Comparison of ENCODE assay signal across 21 cellular contexts in genomic region chr3:140370686-140371085, GRCh38.
DNase-seq lines count a peak whose midpoint lies in the region; ATAC-seq and TF ChIP-seq lines count a peak whose summit lies in the region.
"Had no signal": no experiment of that assay in that cellular context is flagged by ENCODE, and none has a peak within 500 bp of the region (broad histone marks: within the 10 kb centered on the region; RNA-seq: fewer than 3 reads in every experiment).

No MANE protein-coding gene starts in this region.

- TF ChIP-seq CTCF in RWPE2 (IDR thresholded peaks at IDR 0.05; ENCODE audit: poor library complexity, severe bottlenecking), result no peak

- no peak overlapping the region for H3K27ac ChIP-seq in RWPE2 (ENCODE audit: poor library complexity, severe bottlenecking)
- H3K27ac ChIP-seq: A549, HL-60, SJSA1 had no signal

- ATAC-seq in RWPE2 (ENCODE audit: low read depth), result peak; percentile 63; the same call in 1 of the 3 replicates
- peak; percentile 68 for ATAC-seq in left colon
- ATAC-seq in GM19452 (IDR thresholded peaks at IDR 0.05; ENCODE audit: unreplicated experiment), result no peak
- no peak for ATAC-seq in HG03135 (IDR thresholded peaks at IDR 0.05; ENCODE audit: unreplicated experiment)
- ATAC-seq in HG02970 (IDR thresholded peaks at IDR 0.05; ENCODE audit: low FRiP score, unreplicated experiment), result no peak
- ATAC-seq: A549, GM12878, HepG2, K562 had no signal

- DNase-seq in DMS53 treated with DMSO at 0.1 percent for 48 hours (lab: John Stamatoyannopoulos, UW; ENCODE audit: unreplicated experiment) (peak; percentile 93), NCI-H2029 treated with DMSO at 0.1 percent for 48 hours (lab: John Stamatoyannopoulos, UW) (peak; percentile 36), RWPE2 (ENCODE audit: low spot score) (no peak), left colon (peak in 1 of 2 donors; percentile 14), medulla oblongata (ENCODE audit: extremely low spot score) (no peak)
- DNase-seq: H9; HFFc6; NCI-H1105 treated with DMSO at 0.1 percent for 48 hours; NCI-H1694 treated with DMSO at 0.1 percent for 48 hours; NCI-H2227 treated with DMSO at 0.1 percent for 48 hours; NCI-H524 treated with DMSO at 0.1 percent for 48 hours; NK-92 treated with Interleukin-12 subunit alpha and Interleukin-12 subunit beta, amount 100 ng/mL, for 24 hours had no signal

- no peaks in the 10 kb centered on the region for H3K4me1 ChIP-seq in RWPE2 (ENCODE audit: insufficient read depth, poor library complexity, severe bottlenecking)
- H3K4me1 ChIP-seq: A549, SJSA1 had no signal

- no peaks in the 10 kb centered on the region for H3K9me3 ChIP-seq in RWPE2 (ENCODE audit: severe bottlenecking)
- H3K9me3 ChIP-seq: A549, SJSA1 had no signal

- H3K4me3 ChIP-seq in RWPE2 (ENCODE audit: severe bottlenecking), result no peak overlapping the region
- H3K4me3 ChIP-seq: A549, GM12878, K562, SJSA1 had no signal

- intact Hi-C loops in left colon (cut with DNase I, micrococcal nuclease), result no loop called here

- H3K27me3 ChIP-seq in RWPE2 (ENCODE audit: insufficient read depth, poor library complexity, severe bottlenecking), result no peaks in the 10 kb centered on the region
- H3K27me3 ChIP-seq: SJSA1 had no signal

- H3K36me3 ChIP-seq in RWPE2 (ENCODE audit: low read depth), result no peaks in the 10 kb centered on the region
- H3K36me3 ChIP-seq: SJSA1 had no signal

Comparison
In these comparisons a context has a peak if more than half of its experiments do, and no peak if none do; other contexts are left out.
1. DNase-seq: peak in DMS53 treated with DMSO at 0.1 percent for 48 hours (single experiment) and NCI-H2029 treated with DMSO at 0.1 percent for 48 hours (single experiment); none in RWPE2 (single experiment) and medulla oblongata (single experiment).
2. ATAC-seq: peak in RWPE2 (single experiment) and left colon (single experiment); none in GM19452 (single experiment), HG03135 (single experiment) and HG02970 (single experiment).